ENCODE assay signal across 26 cellular contexts in genomic region chr10:94683214-94684054, GRCh38. TPM values are rescaled to one million over a fixed set of nuclear protein-coding genes. Genes with fewer than 3 reads are reported as not detected.
DNase-seq lines count a peak whose midpoint lies in the region; ATAC-seq and TF ChIP-seq lines count a peak whose summit lies in the region.
"Had no signal": no experiment of that assay in that cellular context is flagged by ENCODE, and none has a peak within 500 bp of the region (broad histone marks: within the 10 kb centered on the region; RNA-seq: fewer than 3 reads in every experiment).

TSS of gene CYP2C18 (plus strand) at chr10:94683729. CDS start at chr10:94683820, 91 bp downstream.

- WGBS in esophagus squamous epithelium, 2 donors = 43 to 52% methylated on average over 8 to 10 of the region's 10 CpGs
- 70 to 80% methylated on average over 3 to 10 of the region's 10 CpGs for WGBS in transverse colon (ENCODE audit: low coverage in 1 of 2), 2 donors

- TF ChIP-seq POLR2A in esophagus squamous epithelium (IDR thresholded peaks at IDR 0.05) (peak in 2 of 4 donors; percentile 25 to 50), transverse colon (IDR thresholded peaks at IDR 0.05) (no peak)

- intact Hi-C loops in esophagus squamous epithelium (cut with DNase I) (no loop called here), mucosa of descending colon (cut with DNase I, micrococcal nuclease) (no loop called here), transverse colon (cut with DNase I; ENCODE audit: low total_unique reads) (no loop called here)

- ATAC-seq in mucosa of descending colon (peak; percentile 33), GM19328 (IDR thresholded peaks at IDR 0.05; ENCODE audit: unreplicated experiment) (no peak), GM18511 (IDR thresholded peaks at IDR 0.05; ENCODE audit: unreplicated experiment) (no peak)
- ATAC-seq: right cardiac atrium; stimulated activated memory B cell treated with anti-CD40 and anti-IgM and Interleukin-4, amounts not matched to agents 10 μg/mL and 1 μg/mL and 100 μg/mL, for 72 hours had no signal

- in situ Hi-C loops in transverse colon (cut with MboI; ENCODE audit: low pct_ligation_motif_present in 1 of 4, low pct_unique_long_range_greater_than_20kb in 1 of 4, low sequenced_read_pairs in 3 of 4) = no loop called here

- H3K27ac ChIP-seq in esophagus squamous epithelium = peak within 1 kb of the TSS; percentile 61 to 84 (median 74)
- peak within 1 kb of the TSS; percentile 51 to 66 (median 58) for H3K27ac ChIP-seq in transverse colon
- H3K27ac ChIP-seq: PC-9 had no signal

- H3K36me3 ChIP-seq in esophagus squamous epithelium (no peaks in the 10 kb centered on the region), mucosa of descending colon (ENCODE audit: low read depth) (no peaks in the 10 kb centered on the region), transverse colon (no peaks in the 10 kb centered on the region)

- H3K27me3 ChIP-seq in esophagus squamous epithelium (no peaks in the 10 kb centered on the region), transverse colon (no peaks in the 10 kb centered on the region)

- H3K4me1 ChIP-seq in esophagus squamous epithelium (peaks cover 0 to 42% (median 0%) of the 10 kb centered on the region in 3 donors), mucosa of descending colon (ENCODE audit: low read depth) (peaks cover 7% of the 10 kb centered on the region), transverse colon (peaks cover 0 to 37% (median 11%) of the 10 kb centered on the region in 4 donors)

- H3K4me3 ChIP-seq in esophagus squamous epithelium (peak within 1 kb of the TSS; percentile 20 to 39 (median 34)), mucosa of descending colon (no peak within 1 kb of the TSS), transverse colon (no peak within 1 kb of the TSS)
- H3K4me3 ChIP-seq: lung, PC-9 had no signal

- DNase-seq in HT-29 (ENCODE audit: low spot score) (peak; percentile 27), esophagus squamous epithelium (lab: John Stamatoyannopoulos, UW) (no peak), mucosa of descending colon (no peak), transverse colon (no peak)
- no peak for DNase-seq in stimulated activated CD4-positive, alpha-beta T cell treated with anti-CD3 and anti-CD28 coated beads, Interleukin-1b, Interleukin-23, amount 100 ng/mL, for 48 hours
- DNase-seq in central memory CD4-positive, alpha-beta T cell = no peak
- DNase-seq: activated CD4-positive, alpha-beta T cell treated with anti-CD3 and anti-CD28 coated beads for 4 hours; activated CD8-positive, alpha-beta memory T cell treated with anti-CD3 and anti-CD28 coated beads for 24 hours; activated effector memory CD4-positive, alpha-beta T cell treated with anti-CD3 and anti-CD28 coated beads, Interleukin-2, amount 50 U/mL, for 16 hours; activated naive CD8-positive, alpha-beta T cell treated with anti-CD3 and anti-CD28 coated beads, Interleukin-2, amount 10 ng/mL, durations not matched to agents 7 days and 5 days; CD8-positive, alpha-beta memory T cell; HCEC 1CT; Karpas-422; NCI-H526 treated with DMSO at 0.1 percent for 48 hours; PC-9; right cardiac atrium; SHP77 treated with DMSO at 0.1 percent for 48 hours; stimulated activated CD4-positive, alpha-beta T cell treated with anti-CD3 and anti-CD28 coated beads, Interleukin-4, amount 100 ng/mL, for 4 hours had no signal

- no peak for TF ChIP-seq EP300 in transverse colon (IDR thresholded peaks at IDR 0.05; ENCODE audit: low read depth)

- H3K9me3 ChIP-seq in esophagus squamous epithelium (no peaks in the 10 kb centered on the region), mucosa of descending colon (peaks cover 5% of the 10 kb centered on the region), transverse colon (peaks cover 6 to 8% of the 10 kb centered on the region in 2 donors)

- TF ChIP-seq CTCF in esophagus squamous epithelium (IDR thresholded peaks at IDR 0.05) (no peak), mucosa of descending colon (IDR thresholded peaks at IDR 0.05) (no peak), transverse colon (IDR thresholded peaks at IDR 0.05) (no peak)

RNA-seq across cellular contexts. Expression of gene CYP2C18, which starts in this region (rescaled TPM):
- 0.10 and 0.29 TPM in 2 replicates for total RNA-seq in HT-29 (2014; rRNA removed; shearing (Covaris generic))
- total RNA-seq in esophagus squamous epithelium (10 to 100 TPM; 28.0 to 53.5 (median 39.8) TPM), mucosa of descending colon (10 to 100 TPM in 1 of 3 donors, 1 to 10 TPM in 2; 5.2 to 15.0 (median 6.5) TPM), transverse colon (10 to 100 TPM in 2 of 4 donors, 1 to 10 TPM in 1, not detected in 1; 1.1 to 17.2 (median 16.2) TPM)
- total RNA-seq: activated naive CD8-positive, alpha-beta T cell treated with anti-CD3 and anti-CD28 coated beads, Interleukin-2, amount 10 ng/mL, durations not matched to agents 7 days and 5 days; B cell; dermis microvascular lymphatic vessel endothelial cell; mononuclear cell; PC-9; right cardiac atrium; temporal lobe had no signal

Comparison
In these comparisons a context has a peak if more than half of its experiments do, and no peak if none do; other contexts are left out.
1. Peak in DNase-seq in HT-29; RNA of the gene not detected or under 1 TPM.
2. H3K4me3 ChIP-seq: peak in esophagus squamous epithelium (4 of 4); none in mucosa of descending colon (single experiment) and transverse colon (0 of 4).